13 cellular contexts compared by ENCODE assay signal in the genomic region with DNA sequence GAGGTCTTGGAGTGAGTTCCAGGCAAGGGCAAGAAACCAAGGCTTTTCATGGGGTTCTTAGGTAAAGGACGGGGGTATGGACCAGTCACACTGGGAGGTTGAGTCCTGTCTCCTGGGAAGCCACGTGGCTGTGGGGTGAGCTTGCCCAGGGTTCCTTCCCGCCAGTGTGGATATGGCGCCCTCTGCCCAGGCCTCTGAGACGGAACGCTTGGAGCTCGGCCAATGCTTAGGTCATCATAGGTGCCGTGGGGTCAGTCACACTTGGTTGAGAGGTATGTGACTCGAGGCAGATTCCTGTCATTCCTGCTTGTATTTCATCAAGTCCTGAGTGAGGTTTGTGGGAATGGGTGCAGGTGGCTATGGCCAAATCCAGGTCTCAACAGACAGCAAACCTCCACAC. TPM values are rescaled to one million over a fixed set of nuclear protein-coding genes. Genes with fewer than 3 reads are reported as not detected.
A peak's percentile ranks its signal among the peaks of the same experiment; 100 is the strongest.
DNase-seq lines count a peak whose midpoint lies in the region; ATAC-seq and TF ChIP-seq lines count a peak whose summit lies in the region.
"Had no signal": no experiment of that assay in that cellular context is flagged by ENCODE, and none has a peak within 500 bp of the region (broad histone marks: within the 10 kb centered on the region; RNA-seq: fewer than 3 reads in every experiment).

No MANE protein-coding gene starts in this region.

- H3K4me1 ChIP-seq in psoas muscle = no peaks in the 10 kb centered on the region

- no peak overlapping the region for H3K27ac Mint-ChIP-seq in activated naive CD8-positive, alpha-beta T cell treated with anti-CD3 and anti-CD28 coated beads for 36 hours
- H3K27ac Mint-ChIP-seq: T-helper 1 cell treated with Interleukin-12 subunit alpha and Interleukin-12 subunit beta and Interleukin-4 antibody, amounts not matched to agents 30 μg/mL and 1 μg/mL, for 36 hours had no signal

- H3K9me3 Mint-ChIP-seq in activated naive CD8-positive, alpha-beta T cell treated with anti-CD3 and anti-CD28 coated beads for 36 hours = peaks cover 2% of the 10 kb centered on the region
- H3K9me3 Mint-ChIP-seq: naive thymus-derived CD4-positive, alpha-beta T cell; T-helper 1 cell treated with Interleukin-12 subunit alpha and Interleukin-12 subunit beta and Interleukin-4 antibody, amounts not matched to agents 30 μg/mL and 1 μg/mL, for 36 hours had no signal

- no peaks in the 10 kb centered on the region for H3K4me1 Mint-ChIP-seq in activated naive CD8-positive, alpha-beta T cell treated with anti-CD3 and anti-CD28 coated beads for 36 hours

- H3K27me3 Mint-ChIP-seq in activated naive CD8-positive, alpha-beta T cell treated with anti-CD3 and anti-CD28 coated beads for 36 hours = no peaks in the 10 kb centered on the region
- H3K27me3 Mint-ChIP-seq: naive thymus-derived CD4-positive, alpha-beta T cell had no signal

- intact Hi-C loops in psoas muscle (cut with DNase I) = no loop called here

- ATAC-seq in psoas muscle (peak in 3 of 4 donors; percentile 29 to 57 (median 44)), GM18502 (IDR thresholded peaks at IDR 0.05; ENCODE audit: poor library complexity, unreplicated experiment) (no peak)

- DNase-seq in DMS 273 (lab: John Stamatoyannopoulos, UW; ENCODE audit: unreplicated experiment) (peak; percentile 49), DMS 273 treated with DMSO at 0.1 percent for 48 hours (lab: John Stamatoyannopoulos, UW) (no peak), NCI-H460 (ENCODE audit: extremely low read depth, low read depth) (peak; percentile 12), fibroblast of the aortic adventitia (ENCODE audit: low read depth) (peak; percentile 12), psoas muscle (peak in 1 of 2 donors; percentile 46), mucosa of gallbladder (ENCODE audit: low spot score) (no peak)
- no peak for DNase-seq in activated naive CD8-positive, alpha-beta T cell treated with anti-CD3 and anti-CD28 coated beads for 36 hours
- DNase-seq: GDM1; hypothalamus; naive thymus-derived CD4-positive, alpha-beta T cell; NK-92 treated with Interleukin-12 subunit alpha and Interleukin-12 subunit beta, amount 100 ng/mL, for 24 hours had no signal

- TF ChIP-seq CTCF in fibroblast of the aortic adventitia (IDR thresholded peaks at IDR 0.05; ENCODE audit: insufficient read depth, low read length) = no peak
- TF ChIP-seq CTCF in psoas muscle (IDR thresholded peaks at IDR 0.05) = no peak

- H3K4me3 ChIP-seq in fibroblast of the aortic adventitia (ENCODE audit: low read depth, low read length) (no peak overlapping the region), psoas muscle (no peak overlapping the region)

- no peak overlapping the region for H3K4me3 Mint-ChIP-seq in activated naive CD8-positive, alpha-beta T cell treated with anti-CD3 and anti-CD28 coated beads for 36 hours
- H3K4me3 Mint-ChIP-seq: naive thymus-derived CD4-positive, alpha-beta T cell; T-helper 1 cell treated with Interleukin-12 subunit alpha and Interleukin-12 subunit beta and Interleukin-4 antibody, amounts not matched to agents 30 μg/mL and 1 μg/mL, for 36 hours had no signal

- H3K27me3 ChIP-seq in psoas muscle (ENCODE audit: insufficient read depth in 3 of 3, low read length in 2 of 3) = no peaks in the 10 kb centered on the region

- H3K36me3 Mint-ChIP-seq in activated naive CD8-positive, alpha-beta T cell treated with anti-CD3 and anti-CD28 coated beads for 36 hours = peaks cover 9% of the 10 kb centered on the region

- no peak overlapping the region for H3K27ac ChIP-seq in psoas muscle

- 64 to 72% (median 64%) methylated on average over 9 of the region's 9 CpGs for WGBS in psoas muscle, 3 donors

- no peaks in the 10 kb centered on the region for H3K9me3 ChIP-seq in psoas muscle

- peaks cover 0 to 45% of the 10 kb centered on the region in 2 donors for H3K36me3 ChIP-seq in psoas muscle (ENCODE audit: insufficient read depth in 1 of 2, low read depth in 1 of 2)

RNA-seq across cellular contexts. Expression of gene TENT4A, which starts 46.2 kb away (rescaled TPM):
- 14.5 and 17.7 TPM in 2 replicates for total RNA-seq in NCI-H460 (2014; rRNA removed; shearing (Covaris generic))
- polyA plus RNA-seq in NCI-H460 (2014; cell fraction: nucleus; rRNA removed) = 18.7 and 30.9 TPM in 2 replicates
- 13.2 and 21.4 TPM in 2 replicates for total RNA-seq in fibroblast of the aortic adventitia (ENCODE audit: low replicate concordance)
- total RNA-seq in psoas muscle = 10 to 100 TPM in 3 of 4 donors, 1 to 10 TPM in 1; 8.7 to 19.2 (median 15.2) TPM
- polyA plus RNA-seq in psoas muscle = 10 to 100 TPM in 1 of 3 donors, 1 to 10 TPM in 2; 5.0 to 12.7 (median 8.0) TPM
- total RNA-seq in mucosa of gallbladder = 19.8 TPM
- total RNA-seq in activated naive CD8-positive, alpha-beta T cell treated with anti-CD3 and anti-CD28 coated beads for 36 hours = 10 to 100 TPM; 28.2 to 30.7 TPM

Comparison
In these comparisons a context has a peak if more than half of its experiments do, and no peak if none do; other contexts are left out.
1. DNase-seq: peak in DMS 273 (single experiment), NCI-H460 (single experiment) and fibroblast of the aortic adventitia (single experiment); none in DMS 273 treated with DMSO at 0.1 percent for 48 hours (single experiment), mucosa of gallbladder (single experiment) and activated naive CD8-positive, alpha-beta T cell treated with anti-CD3 and anti-CD28 coated beads for 36 hours (single experiment).